9 cellular contexts compared by ENCODE assay signal in the genomic region with DNA sequence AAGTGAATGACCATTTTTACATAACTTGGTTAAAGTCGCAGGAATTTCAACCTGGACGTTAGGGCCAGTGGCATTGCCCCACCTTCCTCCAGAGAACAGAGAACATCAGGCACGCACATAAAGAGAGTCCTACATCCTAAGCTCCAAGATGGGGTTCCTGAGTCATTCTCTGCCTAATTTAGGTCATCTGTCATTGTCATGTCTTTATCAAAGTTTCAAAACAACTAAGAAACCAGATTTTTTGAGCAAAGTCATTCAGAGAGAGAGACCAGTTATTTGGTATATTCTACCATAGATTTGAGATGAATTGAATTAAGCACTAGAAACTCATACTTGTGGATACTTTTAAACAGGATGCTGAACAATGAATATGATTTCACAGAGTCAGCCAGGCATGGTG.
"Had no signal": no experiment of that assay in that cellular context is flagged by ENCODE, and none has a peak within 500 bp of the region (broad histone marks: within the 10 kb centered on the region; RNA-seq: fewer than 3 reads in every experiment).

No MANE protein-coding gene starts in this region.

- H2AFZ ChIP-seq: GM23338 had no signal

- H3K36me3 Mint-ChIP-seq: IgD-negative memory B cell had no signal

- H3K4me1 Mint-ChIP-seq: GM23338, H9, IgD-negative memory B cell had no signal

- H3K4me3 ChIP-seq: GM23338 had no signal

- FAIRE-seq: H1, H54, HepG2 had no signal

- H3K4me3 Mint-ChIP-seq: GM23338, H9, IgD-negative memory B cell had no signal

- H3K27ac Mint-ChIP-seq: GM23338, IgD-negative memory B cell had no signal

- H3K27ac ChIP-seq: HL-60 had no signal

- H3K4me2 ChIP-seq: GM23338 had no signal

- ATAC-seq: GM23338, HepG2 had no signal

- DNase-seq: H9, HCEC 1CT, KG1 had no signal

- H3K27me3 Mint-ChIP-seq: IgD-negative memory B cell had no signal
